Comparison of ENCODE assay signal across 8 cellular contexts in the genomic region with DNA sequence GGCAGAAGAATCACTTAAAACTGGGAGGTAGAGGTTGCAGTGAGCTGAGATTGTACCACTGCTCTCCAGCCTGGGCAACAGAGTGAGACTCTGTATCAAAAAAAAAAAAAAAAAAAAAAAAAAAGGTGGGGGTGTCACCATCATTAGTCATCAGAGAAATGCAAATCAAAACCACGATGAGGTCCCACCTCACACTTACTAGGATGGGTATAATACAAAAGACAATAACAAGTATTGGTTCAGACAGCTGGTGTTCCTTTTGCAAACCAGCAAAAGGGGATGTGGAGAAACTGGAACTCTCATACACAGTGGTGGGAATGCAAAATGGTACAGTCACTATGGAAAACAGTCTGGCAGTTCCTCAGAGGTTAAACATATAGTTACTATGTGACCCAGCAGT.
"Had no signal": no experiment of that assay in that cellular context is flagged by ENCODE, and none has a peak within 500 bp of the region (broad histone marks: within the 10 kb centered on the region; RNA-seq: fewer than 3 reads in every experiment).

No MANE protein-coding gene starts in this region.

- DNase-seq: activated CD4-positive, alpha-beta T cell treated with anti-CD3 and anti-CD28 coated beads, Interleukin-2, amount 50 U/mL, for 48 hours; aorta; dorsolateral prefrontal cortex; naive B cell; pancreas; stimulated activated CD4-positive, alpha-beta T cell treated with anti-CD3 and anti-CD28 coated beads, Interleukin-4, amount 100 ng/mL, for 4 hours; tibial artery had no signal

- H3K4me1 ChIP-seq: pancreas, vagina had no signal

- H3K9me3 ChIP-seq: pancreas, tibial artery, vagina had no signal

- H3K36me3 ChIP-seq: pancreas, tibial artery, vagina had no signal

- H3K4me3 ChIP-seq: dorsolateral prefrontal cortex, pancreas, tibial artery had no signal

- H3K27ac ChIP-seq: dorsolateral prefrontal cortex, pancreas, tibial artery, vagina had no signal

- ATAC-seq: pancreas had no signal

- H3K27me3 ChIP-seq: pancreas, tibial artery, vagina had no signal
